ENCODE assay signal across 8 cellular contexts in genomic region chr7:99140813-99141212, GRCh38. TPM values are rescaled to one million over a fixed set of nuclear protein-coding genes. Genes with fewer than 3 reads are reported as not detected.
DNase-seq lines count a peak whose midpoint lies in the region; ATAC-seq and TF ChIP-seq lines count a peak whose summit lies in the region.

No MANE protein-coding gene starts in this region.

- DNase-seq in ACHN (peak; percentile 22), dorsolateral prefrontal cortex (no peak), nephron progenitor cell (no peak), NCI-H524 treated with DMSO at 0.1 percent for 48 hours (lab: John Stamatoyannopoulos, UW) (no peak), OCI-M1 (lab: John Stamatoyannopoulos, UW) (no peak)

- no peak overlapping the region for H3K9ac ChIP-seq in HUES6 (ENCODE audit: low read length)

- in situ Hi-C loops in ACHN (cut with HindIII; ENCODE audit: low pct_ligation_motif_present, low pct_unique_long_range_greater_than_20kb, low sequenced_read_pairs), result no loop called here

- intact Hi-C loops in dorsolateral prefrontal cortex (cut with DNase I), result loop anchor here (5.0 to 10.0 kb wide), 4 partner anchors 34 to 264 kb away; partner anchors contain the start of genes ARPC1A (in 2 of the 2), BUD31 (in 1 of the 2) and PDAP1 (in 1 of the 2)

- TF ChIP-seq CTCF in dorsolateral prefrontal cortex (IDR thresholded peaks at IDR 0.05 in 54 of 56, conservative IDR thresholded peaks at IDR 0.05 in 2 of 56; ENCODE audit: low read depth in 1 of 56, partially characterized antibody in 56 of 56) (no peak), nephron progenitor cell (IDR thresholded peaks at IDR 0.05) (no peak)

- H3K27ac ChIP-seq in HUES6 (ENCODE audit: low read depth, low read length) (no peak overlapping the region), dorsolateral prefrontal cortex (peak overlapping the region in 41 of 59 donors; percentile 2 to 98 (median 92))

- peaks cover 54% of the 10 kb centered on the region for H3K4me1 Mint-ChIP-seq in nephron progenitor cell

- no peaks in the 10 kb centered on the region for H3K9me3 ChIP-seq in HUES6 (ENCODE audit: control insufficient read depth, insufficient read depth, low read depth, low read length)

- H3K27me3 Mint-ChIP-seq in nephron progenitor cell (ENCODE audit: low read depth, poor library complexity), result peaks cover 4% of the 10 kb centered on the region

- H3K4me3 ChIP-seq in HUES6 (ENCODE audit: low read depth, low read length) (0 out of 2 replicates have a peak overlapping the region, but pooled peaks have one; percentile 59), dorsolateral prefrontal cortex (peak overlapping the region in 51 of 59 donors; percentile 8 to 99 (median 90))

- ATAC-seq in HG02938 (IDR thresholded peaks at IDR 0.05; ENCODE audit: unreplicated experiment), result no peak
- no peak for ATAC-seq in HG02798 (IDR thresholded peaks at IDR 0.05; ENCODE audit: poor library complexity, unreplicated experiment)

- peak overlapping the region; percentile 82 for H3K4me3 Mint-ChIP-seq in nephron progenitor cell

- peaks cover 8% of the 10 kb centered on the region for H3K36me3 Mint-ChIP-seq in nephron progenitor cell (ENCODE audit: low read depth)

- no peak overlapping the region for H3K27ac Mint-ChIP-seq in nephron progenitor cell

- H3K4me1 ChIP-seq in HUES6 (ENCODE audit: control insufficient read depth, insufficient read depth, low read length), result peaks cover 37% of the 10 kb centered on the region

- H3K9me3 Mint-ChIP-seq in nephron progenitor cell, result no peaks in the 10 kb centered on the region

- no peaks in the 10 kb centered on the region for H3K36me3 ChIP-seq in HUES6 (ENCODE audit: control insufficient read depth, insufficient read depth, low read length)

- H3K27me3 ChIP-seq in HUES6 (ENCODE audit: control insufficient read depth, insufficient read depth, low read length) (no peaks in the 10 kb centered on the region), dorsolateral prefrontal cortex (no peaks in the 10 kb centered on the region)

RNA-seq across cellular contexts. Expression of gene SMURF1, which starts 3.1 kb away (rescaled TPM):
- total RNA-seq in dorsolateral prefrontal cortex, result 10 to 100 TPM; 23.6 to 40.5 (median 32.4) TPM
